Comparison of ENCODE assay signal across 29 cellular contexts in the genomic region with DNA sequence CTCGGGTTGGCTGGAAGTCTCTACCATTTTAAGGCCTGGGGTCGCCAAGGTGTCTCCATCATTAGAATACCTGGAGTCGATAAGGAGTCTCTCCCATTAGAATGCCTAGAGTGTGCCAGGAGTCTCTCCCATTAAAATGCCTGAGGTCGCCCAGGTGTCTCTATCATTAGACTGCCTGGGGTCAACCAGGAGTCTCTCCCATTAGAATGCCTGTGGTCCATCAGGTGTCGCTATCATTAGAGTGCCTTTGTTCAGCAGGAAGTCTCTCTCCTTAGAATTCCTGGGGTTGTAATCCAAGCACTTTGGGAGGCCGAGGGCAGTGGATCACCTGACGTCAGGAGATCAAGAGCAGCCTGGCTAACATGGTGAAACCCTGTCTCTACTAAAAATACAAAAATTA.
"Had no signal": no experiment of that assay in that cellular context is flagged by ENCODE, and none has a peak within 500 bp of the region (broad histone marks: within the 10 kb centered on the region; RNA-seq: fewer than 3 reads in every experiment).

No MANE protein-coding gene starts in this region.

- H2AFZ ChIP-seq: parathyroid adenoma had no signal

- H3K27me3 ChIP-seq: neutrophil, ovary, right lobe of liver, sigmoid colon, stomach, thyroid gland, tibial nerve, upper lobe of left lung, vagina had no signal

- H3K27me3 Mint-ChIP-seq: natural killer cell treated with Interleukin-12 subunit alpha and Interleukin-12 subunit beta and Interleukin-15 and Interleukin-18, amount 100 ng/mL, for 72 hours; progenitor cell of endocrine pancreas; stimulated activated naive B cell treated with anti-CD40 and anti-IgM and Interleukin-4, amounts not matched to agents 10 μg/mL and 1 μg/mL and 100 μg/mL, for 72 hours; stimulated activated naive CD8-positive, alpha-beta T cell treated with anti-CD3 and anti-CD28 coated beads, Interleukin-15, Interleukin-2, amounts not matched to agents 100 ng/mL and 50 ng/mL, for 24 hours had no signal

- H3K27ac Mint-ChIP-seq: natural killer cell treated with Interleukin-12 subunit alpha and Interleukin-12 subunit beta and Interleukin-15 and Interleukin-18, amount 100 ng/mL, for 72 hours; nephron progenitor cell; progenitor cell of endocrine pancreas; stimulated activated effector memory CD8-positive, alpha-beta T cell treated with anti-CD3 and anti-CD28 coated beads, Interleukin-12 subunit alpha, Interleukin-12 subunit beta, amount 100 ng/mL, for 72 hours; stimulated activated naive B cell treated with anti-CD40 and anti-IgM and Interleukin-4, amounts not matched to agents 10 μg/mL and 1 μg/mL and 100 μg/mL, for 72 hours; stimulated activated naive CD8-positive, alpha-beta T cell treated with anti-CD3 and anti-CD28 coated beads, Interleukin-15, Interleukin-2, amounts not matched to agents 100 ng/mL and 50 ng/mL, for 24 hours had no signal

- H3K79me2 ChIP-seq: parathyroid adenoma had no signal

- H3K36me3 ChIP-seq: neutrophil, ovary, right lobe of liver, sigmoid colon, stomach, thoracic aorta, thyroid gland, tibial nerve, upper lobe of left lung, vagina had no signal

- H3K9me3 ChIP-seq: neutrophil, ovary, psoas muscle, thyroid gland, vagina had no signal

- H3K9ac ChIP-seq: parathyroid adenoma had no signal

- H3K4me1 ChIP-seq: parathyroid adenoma, right lobe of liver, sigmoid colon, stomach, thyroid gland, tibial nerve, upper lobe of left lung, vagina had no signal

- H3K4me3 ChIP-seq: ovary, psoas muscle, right lobe of liver, sigmoid colon, stomach, thoracic aorta, thyroid gland, tibial nerve, upper lobe of left lung, vagina had no signal

- H3K27ac ChIP-seq: neutrophil, ovary, parathyroid adenoma, psoas muscle, right lobe of liver, sigmoid colon, stomach, thoracic aorta, thyroid gland, tibial nerve, upper lobe of left lung, vagina had no signal

- H3K36me3 Mint-ChIP-seq: stimulated activated effector memory CD8-positive, alpha-beta T cell treated with anti-CD3 and anti-CD28 coated beads, Interleukin-12 subunit alpha, Interleukin-12 subunit beta, amount 100 ng/mL, for 72 hours; stimulated activated naive B cell treated with anti-CD40 and anti-IgM and Interleukin-4, amounts not matched to agents 10 μg/mL and 1 μg/mL and 100 μg/mL, for 72 hours had no signal

- DNase-seq: nephron progenitor cell; nucleus accumbens; ovary; posterior cingulate gyrus; psoas muscle; right cardiac atrium; right lobe of liver; sigmoid colon; small intestine; stimulated activated CD4-positive, alpha-beta T cell treated with anti-CD3 and anti-CD28 coated beads, Interleukin-15, amount 100 ng/mL, for 24 hours; stimulated activated CD4-positive, alpha-beta T cell treated with anti-CD3 and anti-CD28 coated beads, Interleukin-2, amount 100 ng/mL, for 24 hours; stimulated activated CD4-positive, alpha-beta T cell treated with anti-CD3 and anti-CD28 coated beads, Interleukin-2, amount 100 ng/mL, for 48 hours; stimulated activated CD4-positive, alpha-beta T cell treated with anti-CD3 and anti-CD28 coated beads, Interleukin-4, amount 100 ng/mL, for 24 hours; stimulated activated naive B cell treated with anti-CD40 and anti-IgM and Interleukin-4, amounts not matched to agents 10 μg/mL and 1 μg/mL and 100 μg/mL, for 72 hours; stimulated activated naive CD4-positive, alpha-beta T cell treated with Interleukin-2 at 50 U/mL for 16 hours; stomach; thyroid gland; trophoblast cell; upper lobe of left lung had no signal

- H3K4me1 Mint-ChIP-seq: nephron progenitor cell; neural crest cell; stimulated activated effector memory CD8-positive, alpha-beta T cell treated with anti-CD3 and anti-CD28 coated beads, Interleukin-12 subunit alpha, Interleukin-12 subunit beta, amount 100 ng/mL, for 72 hours; stimulated activated naive B cell treated with anti-CD40 and anti-IgM and Interleukin-4, amounts not matched to agents 10 μg/mL and 1 μg/mL and 100 μg/mL, for 72 hours had no signal

- ATAC-seq: natural killer cell treated with Interleukin-12 subunit alpha and Interleukin-12 subunit beta and Interleukin-15 and Interleukin-18, amount 100 ng/mL, for 72 hours; psoas muscle; right cardiac atrium; right lobe of liver; stimulated activated effector memory CD8-positive, alpha-beta T cell treated with anti-CD3 and anti-CD28 coated beads, Interleukin-12 subunit alpha, Interleukin-12 subunit beta, amount 100 ng/mL, for 72 hours; stimulated activated naive B cell treated with anti-CD40 and anti-IgM and Interleukin-4, amounts not matched to agents 10 μg/mL and 1 μg/mL and 100 μg/mL, for 72 hours had no signal

- H3K4me3 Mint-ChIP-seq: natural killer cell treated with Interleukin-12 subunit alpha and Interleukin-12 subunit beta and Interleukin-15 and Interleukin-18, amount 100 ng/mL, for 72 hours; nephron progenitor cell; neural crest cell; stimulated activated effector memory CD8-positive, alpha-beta T cell treated with anti-CD3 and anti-CD28 coated beads, Interleukin-12 subunit alpha, Interleukin-12 subunit beta, amount 100 ng/mL, for 72 hours; stimulated activated naive B cell treated with anti-CD40 and anti-IgM and Interleukin-4, amounts not matched to agents 10 μg/mL and 1 μg/mL and 100 μg/mL, for 72 hours; stimulated activated naive CD8-positive, alpha-beta T cell treated with anti-CD3 and anti-CD28 coated beads, Interleukin-15, Interleukin-2, amounts not matched to agents 100 ng/mL and 50 ng/mL, for 24 hours had no signal
